In genomic region chr3:63387568-63387967, GRCh38 we compare ENCODE assay signal across 22 cellular contexts.
DNase-seq lines count a peak whose midpoint lies in the region; ATAC-seq and TF ChIP-seq lines count a peak whose summit lies in the region.
"Had no signal": no experiment of that assay in that cellular context is flagged by ENCODE, and none has a peak within 500 bp of the region (broad histone marks: within the 10 kb centered on the region; RNA-seq: fewer than 3 reads in every experiment).

No MANE protein-coding gene starts in this region.

- 70 to 79% methylated on average over 3 of the region's 3 CpGs for WGBS in lung, 2 donors
- 71 to 80% (median 76%) methylated on average over 3 of the region's 3 CpGs for WGBS in stomach, 5 donors

- H3K36me3 ChIP-seq in lung (ENCODE audit: control insufficient read depth in 2 of 2, insufficient read depth in 2 of 2, low read length in 2 of 2), result no peaks in the 10 kb centered on the region
- no peaks in the 10 kb centered on the region for H3K36me3 ChIP-seq in stomach
- no peaks in the 10 kb centered on the region for H3K36me3 ChIP-seq in ascending aorta
- H3K36me3 ChIP-seq: esophagus muscularis mucosa, heart right ventricle had no signal

- no peaks in the 10 kb centered on the region for H3K9me3 Mint-ChIP-seq in HFFc6
- H3K9me3 Mint-ChIP-seq: activated naive CD8-positive, alpha-beta T cell treated with anti-CD3 and anti-CD28 coated beads, Interleukin-2, amount 10 ng/mL, durations not matched to agents 7 days and 5 days; IgD-negative memory B cell; nephron progenitor cell had no signal

- no peaks in the 10 kb centered on the region for H3K4me1 Mint-ChIP-seq in HFFc6 (ENCODE audit: low read depth)
- H3K4me1 Mint-ChIP-seq: activated naive CD8-positive, alpha-beta T cell treated with anti-CD3 and anti-CD28 coated beads, Interleukin-2, amount 10 ng/mL, durations not matched to agents 7 days and 5 days; central memory CD8-positive, alpha-beta T cell; T-helper 17 cell had no signal

- ATAC-seq in lung (ENCODE audit: insufficient read depth, low FRiP score) (peak; percentile 61), HG03135 (IDR thresholded peaks at IDR 0.05; ENCODE audit: unreplicated experiment) (no peak)
- ATAC-seq: activated T-cell treated with anti-CD3 and anti-CD28 coated beads, Interleukin-2, amount 50 U/mL, for 72 hours; heart right ventricle; T-helper 17 cell had no signal

- intact Hi-C loops in stomach (cut with DNase I; ENCODE audit: low total_unique reads) (no loop called here), ascending aorta (cut with DNase I) (no loop called here)

- no peak overlapping the region for H3K4me3 Mint-ChIP-seq in HFFc6
- H3K4me3 Mint-ChIP-seq: activated naive CD8-positive, alpha-beta T cell treated with anti-CD3 and anti-CD28 coated beads, Interleukin-2, amount 10 ng/mL, durations not matched to agents 7 days and 5 days; activated T-cell treated with anti-CD3 and anti-CD28 coated beads, Interleukin-2, amount 50 U/mL, for 72 hours; central memory CD8-positive, alpha-beta T cell; IgD-negative memory B cell; nephron progenitor cell; T-helper 17 cell had no signal

- H3K36me3 Mint-ChIP-seq in HFFc6 (ENCODE audit: low read depth), result no peaks in the 10 kb centered on the region
- H3K36me3 Mint-ChIP-seq: activated naive CD8-positive, alpha-beta T cell treated with anti-CD3 and anti-CD28 coated beads, Interleukin-2, amount 10 ng/mL, durations not matched to agents 7 days and 5 days; IgD-negative memory B cell had no signal

- H3K9me3 ChIP-seq in lung (ENCODE audit: control insufficient read depth in 2 of 2, insufficient read depth in 1 of 2, low read length in 1 of 2) (no peaks in the 10 kb centered on the region), stomach (no peaks in the 10 kb centered on the region), ascending aorta (no peaks in the 10 kb centered on the region)
- H3K9me3 ChIP-seq: esophagus muscularis mucosa, heart right ventricle had no signal

- peak; percentile 56 for DNase-seq in ACHN
- peak; percentile 7 for DNase-seq in HFFc6
- DNase-seq in choroid plexus epithelial cell (ENCODE audit: low read depth), result peak; percentile 12
- DNase-seq in lung (ENCODE audit: low spot score), result no peak
- DNase-seq in stomach, result no peak
- no peak for DNase-seq in ascending aorta (ENCODE audit: low spot score in 2 of 2)
- DNase-seq in RPMI8226, result no peak
- DNase-seq: activated naive CD8-positive, alpha-beta T cell treated with anti-CD3 and anti-CD28 coated beads, Interleukin-2, amount 10 ng/mL, durations not matched to agents 7 days and 5 days; activated T-cell treated with anti-CD3 and anti-CD28 coated beads, Interleukin-2, amount 50 U/mL, for 72 hours; DMS153; heart right ventricle; midbrain; NCI-H2029; NCI-H524; nephron progenitor cell; SHP77 treated with DMSO at 0.1 percent for 48 hours; stimulated activated CD4-positive, alpha-beta T cell treated with anti-CD3 and anti-CD28 coated beads, Interleukin-12 subunit alpha, Interleukin-12 subunit beta, amount 100 ng/mL, for 4 hours; T-helper 17 cell had no signal

- H3K27me3 ChIP-seq in lung (ENCODE audit: control insufficient read depth, insufficient read depth) (no peaks in the 10 kb centered on the region), stomach (no peaks in the 10 kb centered on the region), ascending aorta (no peaks in the 10 kb centered on the region)

- TF ChIP-seq POLR2A in stomach (IDR thresholded peaks at IDR 0.05), result no peak

- H3K4me1 ChIP-seq in lung (ENCODE audit: control insufficient read depth in 2 of 2, insufficient read depth in 2 of 2, low read length in 2 of 2), result peaks cover 0 to 5% of the 10 kb centered on the region in 2 donors
- H3K4me1 ChIP-seq in stomach, result no peaks in the 10 kb centered on the region
- H3K4me1 ChIP-seq in ascending aorta, result no peaks in the 10 kb centered on the region
- H3K4me1 ChIP-seq: esophagus muscularis mucosa, heart right ventricle had no signal

- H3K27ac ChIP-seq in lung (ENCODE audit: low read depth in 1 of 2, low read length in 1 of 2), result no peak overlapping the region
- no peak overlapping the region for H3K27ac ChIP-seq in stomach
- H3K27ac ChIP-seq in ascending aorta, result no peak overlapping the region
- H3K27ac ChIP-seq: esophagus muscularis mucosa, heart right ventricle had no signal

- TF ChIP-seq CTCF in HFFc6 (IDR thresholded peaks at IDR 0.05), result no peak
- no peak for TF ChIP-seq CTCF in choroid plexus epithelial cell (conservative IDR thresholded peaks at IDR 0.05; ENCODE audit: low read depth, low read length)
- no peak for TF ChIP-seq CTCF in lung (IDR thresholded peaks at IDR 0.05; ENCODE audit: control extremely low read depth, extremely low read depth)
- TF ChIP-seq CTCF in stomach (IDR thresholded peaks at IDR 0.05), result no peak
- TF ChIP-seq CTCF in ascending aorta (IDR thresholded peaks at IDR 0.05), result no peak

- in situ Hi-C loops in ACHN (cut with HindIII; ENCODE audit: low pct_ligation_motif_present, low pct_unique_long_range_greater_than_20kb, low sequenced_read_pairs), result no loop called here

- no peak overlapping the region for H3K4me3 ChIP-seq in choroid plexus epithelial cell (ENCODE audit: low read depth, low read length)
- no peak overlapping the region for H3K4me3 ChIP-seq in lung
- H3K4me3 ChIP-seq in stomach, result no peak overlapping the region
- no peak overlapping the region for H3K4me3 ChIP-seq in ascending aorta
- H3K4me3 ChIP-seq: esophagus muscularis mucosa, heart right ventricle had no signal

- H3K27me3 Mint-ChIP-seq in HFFc6 (ENCODE audit: insufficient read depth), result peaks cover 8% of the 10 kb centered on the region
- H3K27me3 Mint-ChIP-seq: activated naive CD8-positive, alpha-beta T cell treated with anti-CD3 and anti-CD28 coated beads, Interleukin-2, amount 10 ng/mL, durations not matched to agents 7 days and 5 days; central memory CD8-positive, alpha-beta T cell had no signal

- H3K27ac Mint-ChIP-seq in HFFc6, result no peak overlapping the region
- H3K27ac Mint-ChIP-seq: activated naive CD8-positive, alpha-beta T cell treated with anti-CD3 and anti-CD28 coated beads, Interleukin-2, amount 10 ng/mL, durations not matched to agents 7 days and 5 days; activated T-cell treated with anti-CD3 and anti-CD28 coated beads, Interleukin-2, amount 50 U/mL, for 72 hours; IgD-negative memory B cell; nephron progenitor cell; T-helper 17 cell had no signal

- TF ChIP-seq EP300 in stomach (IDR thresholded peaks at IDR 0.05), result no peak

Comparison
In these comparisons a context has a peak if more than half of its experiments do, and no peak if none do; other contexts are left out.
1. DNase-seq: peak in ACHN (single experiment), HFFc6 (single experiment) and choroid plexus epithelial cell (single experiment); none in lung (single experiment), stomach (single experiment), ascending aorta (0 of 2) and RPMI8226 (single experiment).